In genomic region chr10:69401416-69401815, GRCh38 we compare ENCODE assay signal across 20 cellular contexts. TPM values are rescaled to one million over a fixed set of nuclear protein-coding genes. Genes with fewer than 3 reads are reported as not detected.
"Had no signal": no experiment of that assay in that cellular context is flagged by ENCODE, and none has a peak within 500 bp of the region (broad histone marks: within the 10 kb centered on the region; RNA-seq: fewer than 3 reads in every experiment).

No MANE protein-coding gene starts in this region.

- H3K9me3 ChIP-seq: body of pancreas, lower lobe of right lung, right lobe of liver, stomach, testis, upper lobe of left lung had no signal

- H3K4me3 Mint-ChIP-seq: activated CD4-positive, alpha-beta memory T cell treated with anti-CD3 and anti-CD28 coated beads, Interleukin-2, amount 10 ng/mL, durations not matched to agents 7 days and 5 days; dendritic cell treated with granulocyte-macrophage colony-stimulating factor and Interleukin-4, amounts not matched to agents 40 ng/mL and 50 ng/mL, for 4 days; naive B cell; stimulated activated memory B cell treated with anti-CD40 and anti-IgM and Interleukin-4, amounts not matched to agents 10 μg/mL and 1 μg/mL and 100 μg/mL, for 72 hours; T-helper 17 cell had no signal

- H3K4me3 ChIP-seq: body of pancreas, lower lobe of right lung, right lobe of liver, stomach, testis, upper lobe of left lung had no signal

- H3K4me1 ChIP-seq: body of pancreas, right lobe of liver had no signal

- H3K36me3 ChIP-seq: right lobe of liver had no signal

- DNase-seq: activated CD4-positive, alpha-beta memory T cell treated with anti-CD3 and anti-CD28 coated beads, Interleukin-2, amount 10 ng/mL, durations not matched to agents 7 days and 5 days; activated CD4-positive, alpha-beta T cell treated with anti-CD3 and anti-CD28 coated beads for 48 hours; body of pancreas; effector CD4-positive, alpha-beta T cell; erythroblast; foreskin fibroblast; kidney; lower lobe of right lung; naive B cell; small intestine; stimulated activated CD4-positive, alpha-beta T cell treated with anti-CD3 and anti-CD28 coated beads, Interleukin-2, amount 100 ng/mL, for 24 hours; stomach; SW 1271; T-helper 17 cell; testis had no signal

- H3K27ac ChIP-seq: body of pancreas, lower lobe of right lung, right lobe of liver, testis, upper lobe of left lung had no signal

- H3K27me3 ChIP-seq: body of pancreas, right lobe of liver, stomach, testis, upper lobe of left lung had no signal

- H3K27me3 Mint-ChIP-seq: activated CD4-positive, alpha-beta memory T cell treated with anti-CD3 and anti-CD28 coated beads, Interleukin-2, amount 10 ng/mL, durations not matched to agents 7 days and 5 days; dendritic cell treated with granulocyte-macrophage colony-stimulating factor and Interleukin-4, amounts not matched to agents 40 ng/mL and 50 ng/mL, for 4 days; naive B cell; stimulated activated memory B cell treated with anti-CD40 and anti-IgM and Interleukin-4, amounts not matched to agents 10 μg/mL and 1 μg/mL and 100 μg/mL, for 72 hours; T-helper 17 cell had no signal

- H3K27ac Mint-ChIP-seq: activated CD4-positive, alpha-beta memory T cell treated with anti-CD3 and anti-CD28 coated beads, Interleukin-2, amount 10 ng/mL, durations not matched to agents 7 days and 5 days; dendritic cell treated with granulocyte-macrophage colony-stimulating factor and Interleukin-4, amounts not matched to agents 40 ng/mL and 50 ng/mL, for 4 days; stimulated activated memory B cell treated with anti-CD40 and anti-IgM and Interleukin-4, amounts not matched to agents 10 μg/mL and 1 μg/mL and 100 μg/mL, for 72 hours; T-helper 17 cell had no signal

- ATAC-seq: body of pancreas; lower lobe of right lung; right lobe of liver; stimulated activated memory B cell treated with anti-CD40 and anti-IgM and Interleukin-4, amounts not matched to agents 10 μg/mL and 1 μg/mL and 100 μg/mL, for 72 hours; T-helper 17 cell had no signal

- H3K9me3 Mint-ChIP-seq: activated CD4-positive, alpha-beta memory T cell treated with anti-CD3 and anti-CD28 coated beads, Interleukin-2, amount 10 ng/mL, durations not matched to agents 7 days and 5 days; dendritic cell treated with granulocyte-macrophage colony-stimulating factor and Interleukin-4, amounts not matched to agents 40 ng/mL and 50 ng/mL, for 4 days; naive B cell; stimulated activated memory B cell treated with anti-CD40 and anti-IgM and Interleukin-4, amounts not matched to agents 10 μg/mL and 1 μg/mL and 100 μg/mL, for 72 hours had no signal

RNA-seq across cellular contexts. Expression of gene TACR2, which starts 15.3 kb away (rescaled TPM):
- total RNA-seq: activated CD4-positive, alpha-beta memory T cell treated with anti-CD3 and anti-CD28 coated beads, Interleukin-2, amount 10 ng/mL, durations not matched to agents 7 days and 5 days; T-helper 17 cell had no signal
- polyA plus RNA-seq: neural cell had no signal
